ENCODE assay signal across 22 cellular contexts in the genomic region with DNA sequence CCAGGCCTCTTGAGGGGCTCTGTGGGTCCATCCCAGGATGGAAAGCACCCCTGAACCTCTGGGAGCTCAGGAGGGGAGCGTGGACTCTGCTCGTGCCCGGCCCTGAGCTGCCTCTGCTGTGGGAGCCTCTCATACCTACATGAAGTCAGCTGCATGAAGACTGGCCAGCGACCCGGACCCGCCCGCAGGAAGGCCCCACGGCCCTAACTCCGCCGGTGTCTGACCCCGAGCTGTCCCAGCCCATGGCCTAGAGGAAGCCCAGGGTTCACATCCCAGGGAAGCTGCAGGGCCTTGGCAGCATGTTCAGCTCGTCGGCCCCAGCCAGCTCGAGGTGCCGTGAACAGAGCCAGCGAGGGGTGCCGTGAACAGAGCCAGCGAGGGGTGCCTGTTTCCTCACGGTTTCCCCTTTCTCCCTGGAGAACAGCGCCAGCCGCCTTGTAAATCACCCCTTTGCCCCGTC.
DNase-seq lines count a peak whose midpoint lies in the region; ATAC-seq, FAIRE-seq and TF ChIP-seq lines count a peak whose summit lies in the region.
"Had no signal": no experiment of that assay in that cellular context is flagged by ENCODE, and none has a peak within 500 bp of the region (broad histone marks: within the 10 kb centered on the region; RNA-seq: fewer than 3 reads in every experiment).

No MANE protein-coding gene starts in this region.

- no peaks in the 10 kb centered on the region for H3K27me3 Mint-ChIP-seq in endodermal cell (ENCODE audit: insufficient read depth)

- peaks cover 16% of the 10 kb centered on the region; the same call in 1 of the 2 replicates for H3K4me1 ChIP-seq in HepG2 (ENCODE audit: insufficient read depth, low read length)
- H3K4me1 ChIP-seq in right lobe of liver: no peaks in the 10 kb centered on the region
- no peaks in the 10 kb centered on the region for H3K4me1 ChIP-seq in endodermal cell (ENCODE audit: control insufficient read depth, insufficient read depth, low read length)
- no peaks in the 10 kb centered on the region for H3K4me1 ChIP-seq in pancreas
- no peaks in the 10 kb centered on the region for H3K4me1 ChIP-seq in esophagus squamous epithelium
- H3K4me1 ChIP-seq: BE2C, HAP-1 had no signal

- no peaks in the 10 kb centered on the region for H3K4me1 Mint-ChIP-seq in endodermal cell

- TF ChIP-seq CTCF in HepG2 (CRISPR knock-in tag; IDR thresholded peaks at IDR 0.05) (no peak), right lobe of liver (IDR thresholded peaks at IDR 0.05) (no peak), endodermal cell (conservative IDR thresholded peaks at IDR 0.05) (no peak), pancreas (IDR thresholded peaks at IDR 0.05) (no peak), esophagus squamous epithelium (IDR thresholded peaks at IDR 0.05) (no peak)

- FAIRE-seq in HepG2 (lab: Jason Lieb, UNC) (no peak), pancreas (lab: Jason Lieb, UNC) (no peak)
- FAIRE-seq: A204.1, K562 had no signal

- in situ Hi-C loops in HepG2 (cut with HindIII; ENCODE audit: extremely low pct_ligation_motif_present, low pct_unique_long_range_greater_than_20kb): loop anchor here (25.0 kb wide), 1 partner anchor 214 kb away; the partner anchor contains the start of gene PRDM16

- H3K9me3 Mint-ChIP-seq in endodermal cell: no peaks in the 10 kb centered on the region

- POLR2A ChIA-PET in HepG2 (lab: Yijun Ruan, JAX): no interaction called here

- peak; percentile 12; the same call in 1 of the 3 replicates for ATAC-seq in HepG2
- ATAC-seq in right lobe of liver: no peak
- ATAC-seq in pancreas: no peak
- ATAC-seq: K562 had no signal

- H3K36me3 Mint-ChIP-seq in endodermal cell (ENCODE audit: low read depth): no peaks in the 10 kb centered on the region

- H3K9me3 ChIP-seq in HepG2 (ENCODE audit: low read length) (no peaks in the 10 kb centered on the region), right lobe of liver (no peaks in the 10 kb centered on the region), endodermal cell (ENCODE audit: control insufficient read depth, low read length) (no peaks in the 10 kb centered on the region), pancreas (no peaks in the 10 kb centered on the region), esophagus squamous epithelium (no peaks in the 10 kb centered on the region)
- H3K9me3 ChIP-seq: BE2C, HAP-1 had no signal

- no peak for DNase-seq in HepG2 (ENCODE audit: low spot score)
- DNase-seq in right lobe of liver: no peak
- no peak for DNase-seq in endodermal cell
- peak in 2 of 6 donors; percentile 16 to 65 for DNase-seq in pancreas
- DNase-seq in globus pallidus (ENCODE audit: low spot score): no peak
- DNase-seq in activated T-cell treated with anti-CD3 and anti-CD28 coated beads for 4 hours: no peak
- DNase-seq in esophagus squamous epithelium (lab: John Stamatoyannopoulos, UW): no peak
- DNase-seq: BE2C, EL, GF-D8, NCI-H1092, NCI-H1436, NCI-H187 treated with DMSO at 0.1 percent for 48 hours, NCI-H2107, NCI-H446 treated with DMSO at 0.1 percent for 48 hours, NCI-H526 treated with DMSO at 0.1 percent for 48 hours, OCI-M1, SHP77 had no signal

- no peaks in the 10 kb centered on the region for H3K79me2 ChIP-seq in HepG2 (ENCODE audit: insufficient read depth, low read length)

- no TSS peak for BruUV-seq in HepG2 (replicated peaks; lab: Mats Ljungman, UMichigan)

- H3K27ac ChIP-seq in HepG2 (ENCODE audit: extremely low read length, insufficient read depth, low read length): no peak overlapping the region
- H3K27ac ChIP-seq in right lobe of liver: no peak overlapping the region
- H3K27ac ChIP-seq in endodermal cell (ENCODE audit: low read depth, low read length): peak overlapping the region; percentile 24
- peak overlapping the region; percentile 30 to 84 (median 64) for H3K27ac ChIP-seq in pancreas
- H3K27ac ChIP-seq in esophagus squamous epithelium: no peak overlapping the region
- H3K27ac ChIP-seq: SK-N-MC had no signal

- TF ChIP-seq EP300 in HepG2 (IDR thresholded peaks at IDR 0.05; ENCODE audit: low read depth in 2 of 2, low read length in 2 of 2): no peak
- TF ChIP-seq EP300 in HepG2 (CRISPR knock-in tag; IDR thresholded peaks at IDR 0.05; ENCODE audit: borderline replicate concordance): no peak

- H3K4me2 ChIP-seq in HepG2 (ENCODE audit: low read depth, low read length): no peak overlapping the region

- 82% methylated on average over 8 of the region's 22 CpGs for WGBS in HepG2 (ENCODE audit: low lambda C conversion rate)
- 68% methylated on average over 5 of the region's 22 CpGs for WGBS in right lobe of liver (ENCODE audit: insufficient coverage, low coverage, low lambda C conversion rate, missing lambda C conversion rate)
- WGBS in endodermal cell (ENCODE audit: insufficient coverage in 1 of 2, insufficient read length in 1 of 2), 2 experiments: 94% methylated on average over 16 to 22 of the region's 22 CpGs
- 88 to 89% methylated on average over 22 of the region's 22 CpGs for WGBS in pancreas, 2 donors
- 93 to 100% methylated on average over 1 to 10 of the region's 22 CpGs for WGBS in esophagus squamous epithelium, 2 donors

- TF ChIP-seq POLR2A in HepG2 (IDR thresholded peaks at IDR 0.05; ENCODE audit: insufficient read depth in 1 of 2, low read depth in 2 of 2, low read length in 2 of 2): no peak
- no peak for TF ChIP-seq POLR2A in right lobe of liver (IDR thresholded peaks at IDR 0.05)
- TF ChIP-seq POLR2A in esophagus squamous epithelium (IDR thresholded peaks at IDR 0.05): no peak

- no peaks in the 10 kb centered on the region for H4K20me1 ChIP-seq in HepG2 (ENCODE audit: insufficient read depth, low read length)

- intact Hi-C loops in HepG2 (cut with micrococcal nuclease; ENCODE audit: unreplicated experiment): no loop called here
- intact Hi-C loops in right lobe of liver (cut with DNase I): no loop called here
- intact Hi-C loops in pancreas (cut with DNase I): no loop called here
- intact Hi-C loops in esophagus squamous epithelium (cut with DNase I): no loop called here

- no peak overlapping the region for H3K4me3 Mint-ChIP-seq in endodermal cell

- H3K36me3 ChIP-seq in HepG2 (replicated peaks in 1 of 2; ENCODE audit: control insufficient read depth in 1 of 2, insufficient read depth in 2 of 2, low read length in 2 of 2): no peaks in the 10 kb centered on the region
- H3K36me3 ChIP-seq in right lobe of liver: no peaks in the 10 kb centered on the region
- H3K36me3 ChIP-seq in endodermal cell (ENCODE audit: control insufficient read depth, insufficient read depth, low read length): no peaks in the 10 kb centered on the region
- no peaks in the 10 kb centered on the region for H3K36me3 ChIP-seq in pancreas
- H3K36me3 ChIP-seq in esophagus squamous epithelium: no peaks in the 10 kb centered on the region
- H3K36me3 ChIP-seq: BE2C, HAP-1 had no signal

- H3K27me3 ChIP-seq in HepG2 (ENCODE audit: control insufficient read depth in 1 of 2, insufficient read depth in 2 of 2, low read length in 2 of 2): peaks cover 1 to 20% of the 10 kb centered on the region in 2 experiments; a peak in 3 of 5 replicates
- H3K27me3 ChIP-seq in right lobe of liver: no peaks in the 10 kb centered on the region
- no peaks in the 10 kb centered on the region for H3K27me3 ChIP-seq in endodermal cell (ENCODE audit: control insufficient read depth, insufficient read depth, low read length, poor library complexity, severe bottlenecking)
- H3K27me3 ChIP-seq in pancreas: no peaks in the 10 kb centered on the region
- H3K27me3 ChIP-seq in esophagus squamous epithelium: peaks cover 0 to 52% (median 0%) of the 10 kb centered on the region in 4 donors

- no peak overlapping the region for H3K27ac Mint-ChIP-seq in endodermal cell

- H2AFZ ChIP-seq in HepG2 (ENCODE audit: low read length): no peak overlapping the region

- H3K4me3 ChIP-seq in HepG2 (replicated peaks in 1 of 3; ENCODE audit: insufficient read depth in 1 of 3, low read depth in 2 of 3, low read length in 3 of 3): no peak overlapping the region
- H3K4me3 ChIP-seq in right lobe of liver: no peak overlapping the region
- no peak overlapping the region for H3K4me3 ChIP-seq in endodermal cell (ENCODE audit: low read length)
- no peak overlapping the region for H3K4me3 ChIP-seq in pancreas
- no peak overlapping the region for H3K4me3 ChIP-seq in esophagus squamous epithelium
- H3K4me3 ChIP-seq: HAP-1, K562, SK-N-MC had no signal

- H3K9ac ChIP-seq in HepG2 (ENCODE audit: insufficient read depth, low read depth, low read length) (no peak overlapping the region), endodermal cell (ENCODE audit: extremely low read depth, low read length, poor library complexity, severe bottlenecking) (no peak overlapping the region)

- TF ChIP-seq RAD21 in HepG2 (CRISPR knock-in tag; IDR thresholded peaks at IDR 0.05): no peak

- CTCF ChIA-PET in HepG2 (lab: Yijun Ruan, JAX; ENCODE audit: low intra/inter-chr PET ratio, low total read pairs): no interaction called here

TF ChIP-seq in HepG2, 621 proteins besides CTCF, POLR2A, EP300 and RAD21:
- TF ChIP-seq, protein P1, sequence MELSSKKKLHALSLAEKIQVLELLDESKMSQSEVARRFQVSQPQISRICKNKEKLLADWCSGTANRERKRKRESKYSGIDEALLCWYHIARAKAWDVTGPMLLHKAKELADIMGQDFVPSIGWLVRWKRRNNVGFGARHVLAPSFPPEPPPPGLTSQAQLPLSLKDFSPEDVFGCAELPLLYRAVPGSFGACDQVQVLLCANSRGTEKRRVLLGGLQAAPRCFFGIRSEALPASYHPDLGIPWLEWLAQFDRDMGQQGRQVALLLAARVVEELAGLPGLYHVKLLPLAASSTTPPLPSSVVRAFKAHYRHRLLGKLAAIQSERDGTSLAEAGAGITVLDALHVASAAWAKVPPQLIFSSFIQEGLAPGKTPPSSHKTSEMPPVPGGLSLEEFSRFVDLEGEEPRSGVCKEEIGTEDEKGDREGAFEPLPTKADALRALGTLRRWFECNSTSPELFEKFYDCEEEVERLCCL (CRISPR knock-in tag; IDR thresholded peaks at IDR 0.05; ENCODE audit: borderline replicate concordance): no peak
- TF ChIP-seq MEIS1 (CRISPR knock-in tag; IDR thresholded peaks at IDR 0.05; ENCODE audit: borderline replicate concordance) (no peak), ZBTB43 (CRISPR knock-in tag; conservative IDR thresholded peaks at IDR 0.05) (no peak), CHCHD3 (CRISPR knock-in tag; IDR thresholded peaks at IDR 0.05) (no peak), MAF1 (CRISPR knock-in tag; IDR thresholded peaks at IDR 0.05; ENCODE audit: borderline replicate concordance) (no peak), ZNF382 (CRISPR knock-in tag; IDR thresholded peaks at IDR 0.05; ENCODE audit: borderline replicate concordance) (no peak)
TF ChIP-seq in HepG2: peak in this region for 0.

Comparison
In these comparisons a context has a peak if more than half of its experiments do, and no peak if none do; other contexts are left out.
1. H3K27ac ChIP-seq: peak in endodermal cell (single experiment) and pancreas (4 of 4); none in HepG2 (single experiment), right lobe of liver (0 of 3) and esophagus squamous epithelium (0 of 4).